Comparison of ENCODE assay signal across 8 cellular contexts in the genomic region with DNA sequence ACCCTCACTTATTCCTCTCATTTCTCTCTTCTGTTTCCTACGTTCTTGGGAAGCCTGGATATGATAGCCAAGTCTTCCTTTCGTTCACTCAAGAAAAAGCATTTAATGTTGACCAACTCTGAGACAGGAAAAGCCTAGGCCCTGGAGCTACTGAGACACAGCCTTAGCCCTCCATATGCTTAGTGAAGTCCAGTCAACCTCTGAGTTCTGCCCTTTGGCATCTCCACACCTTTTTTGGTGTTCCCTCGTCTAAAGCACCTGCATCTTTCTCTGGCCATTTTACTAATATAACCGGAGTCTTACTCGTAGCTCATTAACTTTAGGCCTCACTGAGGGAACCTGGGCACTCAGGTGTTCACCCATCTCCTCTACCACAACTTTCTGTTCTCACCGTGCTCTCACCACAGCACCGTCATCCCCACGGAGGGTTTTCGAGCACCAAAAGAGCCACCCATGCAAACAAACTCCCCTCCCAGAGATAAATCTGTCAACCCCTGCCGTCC. TPM values are rescaled to one million over a fixed set of nuclear protein-coding genes. Genes with fewer than 3 reads are reported as not detected.
DNase-seq lines count a peak whose midpoint lies in the region; ATAC-seq and TF ChIP-seq lines count a peak whose summit lies in the region.

No MANE protein-coding gene starts in this region.

- intact Hi-C loops in CD14-positive monocyte (cut with micrococcal nuclease) = loop anchor here (5.0 kb wide), 2 partner anchors 81 to 96 kb away; no protein-coding TSS in a partner anchor
- intact Hi-C loops in mucosa of descending colon (cut with DNase I, micrococcal nuclease) = no loop called here
- intact Hi-C loops in head of caudate nucleus (cut with DNase I) = no loop called here

- peaks cover 5% of the 10 kb centered on the region for H3K4me1 ChIP-seq in mucosa of descending colon (ENCODE audit: low read depth)

- DNase-seq in CD14-positive monocyte (ENCODE audit: low spot score) = no peak
- no peak for DNase-seq in Jurkat, Clone E6-1 (ENCODE audit: low read depth, low spot score)
- peak in 1 of 2 donors; percentile 52 for DNase-seq in central memory CD8-positive, alpha-beta T cell (ENCODE audit: low spot score in 2 of 2)
- DNase-seq in mucosa of descending colon = no peak
- DNase-seq in GM19240 (ENCODE audit: insufficient read length, low spot score) = no peak
- DNase-seq in head of caudate nucleus = no peak

- H3K4me1 Mint-ChIP-seq in CD14-positive monocyte = peaks cover 56% of the 10 kb centered on the region
- peaks cover 28% of the 10 kb centered on the region for H3K4me1 Mint-ChIP-seq in central memory CD8-positive, alpha-beta T cell

- ATAC-seq in GM19372 (IDR thresholded peaks at IDR 0.05; ENCODE audit: low read depth, unreplicated experiment) (peak; percentile 21), mucosa of descending colon (peak; percentile 37), GM19395 (IDR thresholded peaks at IDR 0.05; ENCODE audit: unreplicated experiment) (no peak)
- peak; percentile 31 for ATAC-seq in central memory CD8-positive, alpha-beta T cell (replicated peaks; ENCODE audit: extremely low read depth, poor library complexity, severe bottlenecking)

- H3K36me3 Mint-ChIP-seq in CD14-positive monocyte = peaks cover 25 to 39% of the 10 kb centered on the region in 2 donors
- H3K36me3 Mint-ChIP-seq in central memory CD8-positive, alpha-beta T cell (ENCODE audit: insufficient read depth) = peaks cover 20% of the 10 kb centered on the region

- no peaks in the 10 kb centered on the region for H3K27me3 Mint-ChIP-seq in CD14-positive monocyte (ENCODE audit: low read depth in 3 of 3)
- H3K27me3 Mint-ChIP-seq in central memory CD8-positive, alpha-beta T cell = no peaks in the 10 kb centered on the region

- H3K4me3 Mint-ChIP-seq in CD14-positive monocyte = peak overlapping the region; percentile 99
- H3K4me3 Mint-ChIP-seq in central memory CD8-positive, alpha-beta T cell = peak overlapping the region; percentile 89

- H3K36me3 ChIP-seq in mucosa of descending colon (ENCODE audit: low read depth) = no peaks in the 10 kb centered on the region

- peak overlapping the region; percentile 94 to 100 (median 97) for H3K27ac Mint-ChIP-seq in CD14-positive monocyte
- H3K27ac Mint-ChIP-seq in central memory CD8-positive, alpha-beta T cell (ENCODE audit: low read depth) = peak overlapping the region; percentile 98

- no peak for TF ChIP-seq CTCF in CD14-positive monocyte (IDR thresholded peaks at IDR 0.05)
- no peak for TF ChIP-seq CTCF in mucosa of descending colon (IDR thresholded peaks at IDR 0.05)

- peak overlapping the region; percentile 71 for H3K4me3 ChIP-seq in Jurkat, Clone E6-1 (ENCODE audit: low read length)
- H3K4me3 ChIP-seq in mucosa of descending colon = peak overlapping the region; percentile 57

- H3K9me3 Mint-ChIP-seq in CD14-positive monocyte = peaks cover 0 to 8% (median 0%) of the 10 kb centered on the region in 7 donors
- H3K9me3 Mint-ChIP-seq in central memory CD8-positive, alpha-beta T cell = no peaks in the 10 kb centered on the region

- no peaks in the 10 kb centered on the region for H3K9me3 ChIP-seq in mucosa of descending colon

RNA-seq across cellular contexts. Expression of a gene that starts 0.6 kb away (rescaled TPM):
- polyA plus RNA-seq in CD14-positive monocyte = 100 to 1,000 TPM in 1 of 2 donors, 10 to 100 TPM in 1; 76.4 to 129 TPM
- polyA plus RNA-seq in Jurkat, Clone E6-1 (2012; ENCODE audit: insufficient read depth, insufficient read length) = 51.0 TPM
- total RNA-seq in mucosa of descending colon = 10 to 100 TPM; 16.7 to 27.0 (median 19.2) TPM

Comparison
In these comparisons a context has a peak if more than half of its experiments do, and no peak if none do; other contexts are left out.
1. intact Hi-C loops: an anchor here in CD14-positive monocyte (5.0 kb wide); none called in mucosa of descending colon and head of caudate nucleus.